15 cellular contexts compared by ENCODE assay signal in genomic region chr20:37567331-37567665, GRCh38. TPM values are rescaled to one million over a fixed set of nuclear protein-coding genes. Genes with fewer than 3 reads are reported as not detected.
A peak's percentile ranks its signal among the peaks of the same experiment; 100 is the strongest.
DNase-seq lines count a peak whose midpoint lies in the region; ATAC-seq and TF ChIP-seq lines count a peak whose summit lies in the region.
"Had no signal": no experiment of that assay in that cellular context is flagged by ENCODE, and none has a peak within 500 bp of the region (broad histone marks: within the 10 kb centered on the region; RNA-seq: fewer than 3 reads in every experiment).

No MANE protein-coding gene starts in this region.

- TF ChIP-seq CTCF in GM23338 (conservative IDR thresholded peaks at IDR 0.05; ENCODE audit: low read depth in 2 of 2) (no peak), heart right ventricle (IDR thresholded peaks at IDR 0.05) (no peak)

- H3K27ac ChIP-seq in BLaER1 (peak overlapping the region; percentile 75), GM23338 (ENCODE audit: low read depth) (no peak overlapping the region), SJCRH30 (peak overlapping the region; percentile 26; the same call in 1 of the 2 replicates), heart right ventricle (no peak overlapping the region)
- H3K27ac ChIP-seq: ascending aorta, skin epidermis, thoracic aorta had no signal

- H3K4me3 ChIP-seq in BLaER1 (peak overlapping the region; percentile 48), GM23338 (peak overlapping the region; percentile 51), SJCRH30 (peak overlapping the region; percentile 22), heart right ventricle (no peak overlapping the region)
- H3K4me3 ChIP-seq: ascending aorta, skin epidermis, thoracic aorta had no signal

- H3K9me3 ChIP-seq in BLaER1 (no peaks in the 10 kb centered on the region), SJCRH30 (replicated peaks) (no peaks in the 10 kb centered on the region), heart right ventricle (no peaks in the 10 kb centered on the region)
- H3K9me3 ChIP-seq: ascending aorta, thoracic aorta had no signal

- peak overlapping the region; percentile 65 for H3K9ac ChIP-seq in BLaER1

- H3K36me3 ChIP-seq in BLaER1 (no peaks in the 10 kb centered on the region), GM23338 (ENCODE audit: insufficient read depth) (no peaks in the 10 kb centered on the region; the same call in 1 of the 2 replicates), SJCRH30 (no peaks in the 10 kb centered on the region), heart right ventricle (no peaks in the 10 kb centered on the region)
- H3K36me3 ChIP-seq: ascending aorta, thoracic aorta had no signal

- peak overlapping the region; percentile 69; the same call in 1 of the 2 replicates for H3K27ac Mint-ChIP-seq in GM23338
- no peak overlapping the region for H3K27ac Mint-ChIP-seq in activated naive CD8-positive, alpha-beta T cell treated with anti-CD3 and anti-CD28 coated beads, Interleukin-2, amount 50 U/mL, for 24 hours
- H3K27ac Mint-ChIP-seq: T-helper 2 cell treated with Interferon-gamma antibody and Interleukin-4, amounts not matched to agents 5 μg/mL and 100 μg/mL, for 36 hours had no signal

- H3K4me2 ChIP-seq in BLaER1 (peak overlapping the region; percentile 92), GM23338 (peak overlapping the region; percentile 78)

- H3K4me1 Mint-ChIP-seq in GM23338: peaks cover 40% of the 10 kb centered on the region
- peaks cover 2% of the 10 kb centered on the region for H3K4me1 Mint-ChIP-seq in activated naive CD8-positive, alpha-beta T cell treated with anti-CD3 and anti-CD28 coated beads, Interleukin-2, amount 50 U/mL, for 24 hours

- peak overlapping the region; percentile 73; the same call in 2 of the 3 replicates for H3K4me3 Mint-ChIP-seq in GM23338
- H3K4me3 Mint-ChIP-seq in activated naive CD8-positive, alpha-beta T cell treated with anti-CD3 and anti-CD28 coated beads, Interleukin-2, amount 50 U/mL, for 24 hours: no peak overlapping the region
- H3K4me3 Mint-ChIP-seq: T-helper 2 cell treated with Interferon-gamma antibody and Interleukin-4, amounts not matched to agents 5 μg/mL and 100 μg/mL, for 36 hours had no signal

- no peaks in the 10 kb centered on the region for H3K79me2 ChIP-seq in GM23338 (replicated peaks; ENCODE audit: insufficient read depth)

- ATAC-seq in GM23338 (no peak), heart right ventricle (no peak)
- no peak for ATAC-seq in activated naive CD8-positive, alpha-beta T cell treated with anti-CD3 and anti-CD28 coated beads, Interleukin-2, amount 50 U/mL, for 24 hours

- H4K20me1 ChIP-seq in BLaER1 (no peaks in the 10 kb centered on the region), GM23338 (replicated peaks; ENCODE audit: insufficient read depth) (no peaks in the 10 kb centered on the region)

- no peaks in the 10 kb centered on the region for H3F3A ChIP-seq in GM23338 (replicated peaks; ENCODE audit: low read depth)

- H2AFZ ChIP-seq in GM23338: peak overlapping the region; percentile 58

- peaks cover 6% of the 10 kb centered on the region for H3K27me3 Mint-ChIP-seq in GM23338 (ENCODE audit: insufficient read depth, low read depth, poor library complexity)
- H3K27me3 Mint-ChIP-seq in activated naive CD8-positive, alpha-beta T cell treated with anti-CD3 and anti-CD28 coated beads, Interleukin-2, amount 50 U/mL, for 24 hours: peaks cover 60% of the 10 kb centered on the region

- H3K9me3 Mint-ChIP-seq in GM23338: no peaks in the 10 kb centered on the region
- H3K9me3 Mint-ChIP-seq in activated naive CD8-positive, alpha-beta T cell treated with anti-CD3 and anti-CD28 coated beads, Interleukin-2, amount 50 U/mL, for 24 hours: no peaks in the 10 kb centered on the region
- H3K9me3 Mint-ChIP-seq: T-helper 2 cell treated with Interferon-gamma antibody and Interleukin-4, amounts not matched to agents 5 μg/mL and 100 μg/mL, for 36 hours had no signal

- peaks cover 45% of the 10 kb centered on the region for H3K4me1 ChIP-seq in BLaER1
- H3K4me1 ChIP-seq in GM23338 (ENCODE audit: insufficient read depth): peaks cover 32% of the 10 kb centered on the region
- H3K4me1 ChIP-seq in SJCRH30: peaks cover 37% of the 10 kb centered on the region
- H3K4me1 ChIP-seq in heart right ventricle: peaks cover 0 to 7% (median 5%) of the 10 kb centered on the region in 9 donors
- H3K4me1 ChIP-seq: ascending aorta had no signal

- WGBS in heart right ventricle, 2 donors: 10 to 13% methylated on average over 7 of the region's 7 CpGs

- intact Hi-C loops in heart right ventricle (cut with DNase I): loop anchor here (5.0 to 10.0 kb wide), 9 partner anchors 328 to 838 kb away; partner anchors contain the start of gene TGM2 (in 1 of the 10)

- no peaks in the 10 kb centered on the region for H3K36me3 Mint-ChIP-seq in GM23338 (ENCODE audit: low read depth)
- H3K36me3 Mint-ChIP-seq in activated naive CD8-positive, alpha-beta T cell treated with anti-CD3 and anti-CD28 coated beads, Interleukin-2, amount 50 U/mL, for 24 hours (ENCODE audit: low read depth): no peaks in the 10 kb centered on the region

- H3K9me2 ChIP-seq in GM23338 (ENCODE audit: insufficient read depth): no peaks in the 10 kb centered on the region

- DNase-seq in GM23338 (ENCODE audit: low spot score) (peak; percentile 27), SJCRH30 (peak; percentile 75 to 76), mesenteric fat pad (ENCODE audit: low spot score) (peak; percentile 60), heart right ventricle (no peak), hypothalamus (lab: John Stamatoyannopoulos, UW) (no peak)
- DNase-seq in activated naive CD8-positive, alpha-beta T cell treated with anti-CD3 and anti-CD28 coated beads, Interleukin-2, amount 50 U/mL, for 24 hours: no peak
- no peak for DNase-seq in stimulated activated naive CD4-positive, alpha-beta T cell (lab: John Stamatoyannopoulos, UW)
- DNase-seq: activated CD4-positive, CD25-positive, alpha-beta regulatory T cell treated with anti-CD3 and anti-CD28 coated beads, Interleukin-2, amount 50 U/mL, for 72 hours; activated naive CD4-positive, alpha-beta T cell; SIG-M5 had no signal

- no peaks in the 10 kb centered on the region for H3K27me3 ChIP-seq in BLaER1
- no peaks in the 10 kb centered on the region for H3K27me3 ChIP-seq in GM23338 (ENCODE audit: insufficient read depth)
- 0 out of 2 replicates have a peak, but pooled peaks cover 4% of the 10 kb centered on the region for H3K27me3 ChIP-seq in SJCRH30
- peaks cover 0 to 87% (median 70%) of the 10 kb centered on the region in 7 donors for H3K27me3 ChIP-seq in heart right ventricle
- H3K27me3 ChIP-seq: ascending aorta had no signal

TF ChIP-seq in GM23338, 12 proteins besides CTCF, POLR2A, EP300 and RAD21 (continues in another document):
- TF ChIP-seq JUNB (IDR thresholded peaks at IDR 0.05; ENCODE audit: unreplicated experiment) (no peak), EZH2 (IDR thresholded peaks at IDR 0.05; ENCODE audit: low read depth, unreplicated experiment) (no peak), ZNF114 (CRISPR knock-in tag; IDR thresholded peaks at IDR 0.05) (no peak), POLR2AphosphoS5 (IDR thresholded peaks at IDR 0.05; ENCODE audit: low read depth) (no peak), NANOG (IDR thresholded peaks at IDR 0.05; ENCODE audit: borderline replicate concordance) (no peak), ETS1 (IDR thresholded peaks at IDR 0.05) (no peak), STAT1 (IDR thresholded peaks at IDR 0.05; ENCODE audit: unreplicated experiment) (no peak), CREB1 (CRISPR knock-in tag; IDR thresholded peaks at IDR 0.05; ENCODE audit: low read depth) (no peak)

RNA-seq across cellular contexts. Expression of gene BLCAP, which starts 39.6 kb away (rescaled TPM):
- total RNA-seq in GM23338 (2014; rRNA removed; shearing (Covaris generic)): 63.5 and 64.8 TPM in 2 replicates
- 58.9 and 62.2 TPM in 2 replicates for polyA plus RNA-seq in GM23338 (2016; fragmentation: Nextera tagmentation; extraction: Ambion mirVana)
- total RNA-seq in SJCRH30 (2014; rRNA removed; shearing (Covaris generic)): 172 and 191 TPM in 2 replicates
- 148 TPM for total RNA-seq in mesenteric fat pad
- 100 to 1,000 TPM in 1 of 10 donors, 10 to 100 TPM in 9; 66.1 to 106 (median 84.1) TPM for total RNA-seq in heart right ventricle
- 10 to 100 TPM; 73.3 to 79.3 TPM for polyA plus RNA-seq in heart right ventricle

RNA-seq across cellular contexts. Expression of gene NNAT, which starts 46.2 kb away (rescaled TPM):
- total RNA-seq in GM23338 (2014; rRNA removed; shearing (Covaris generic)): 1.6 and 4.3 TPM in 2 replicates
- polyA plus RNA-seq in GM23338 (2016; fragmentation: Nextera tagmentation; extraction: Ambion mirVana) (2.8 and 4.9 TPM in 2 replicates), heart right ventricle (1 to 10 TPM in 1 of 2 donors, under 1 TPM in 1; 0.29 to 1.1 TPM)
- not detected in 2 replicates for total RNA-seq in SJCRH30 (2014; rRNA removed; shearing (Covaris generic))
- total RNA-seq in mesenteric fat pad (27.3 TPM), heart right ventricle (under 1 TPM in 5 of 10 donors, not detected in 5; 0.24 to 0.78 (median 0.46) TPM)
- total RNA-seq: ascending aorta had no signal

Comparison
In these comparisons a context has a peak if more than half of its experiments do, and no peak if none do; other contexts are left out.
1. H3K27ac ChIP-seq: peak in BLaER1 (single experiment) and SJCRH30 (single experiment); none in GM23338 (single experiment) and heart right ventricle (0 of 10).
2. H3K4me3 ChIP-seq: peak in BLaER1 (single experiment), GM23338 (single experiment) and SJCRH30 (single experiment); none in heart right ventricle (0 of 10).
3. DNase-seq: peak in GM23338 (single experiment), SJCRH30 (2 of 2) and mesenteric fat pad (single experiment); none in activated naive CD8-positive, alpha-beta T cell treated with anti-CD3 and anti-CD28 coated beads, Interleukin-2, amount 50 U/mL, for 24 hours (single experiment), stimulated activated naive CD4-positive, alpha-beta T cell (0 of 6), heart right ventricle (0 of 2) and hypothalamus (0 of 51).